ENCODE assay signal across 20 cellular contexts in the genomic region with DNA sequence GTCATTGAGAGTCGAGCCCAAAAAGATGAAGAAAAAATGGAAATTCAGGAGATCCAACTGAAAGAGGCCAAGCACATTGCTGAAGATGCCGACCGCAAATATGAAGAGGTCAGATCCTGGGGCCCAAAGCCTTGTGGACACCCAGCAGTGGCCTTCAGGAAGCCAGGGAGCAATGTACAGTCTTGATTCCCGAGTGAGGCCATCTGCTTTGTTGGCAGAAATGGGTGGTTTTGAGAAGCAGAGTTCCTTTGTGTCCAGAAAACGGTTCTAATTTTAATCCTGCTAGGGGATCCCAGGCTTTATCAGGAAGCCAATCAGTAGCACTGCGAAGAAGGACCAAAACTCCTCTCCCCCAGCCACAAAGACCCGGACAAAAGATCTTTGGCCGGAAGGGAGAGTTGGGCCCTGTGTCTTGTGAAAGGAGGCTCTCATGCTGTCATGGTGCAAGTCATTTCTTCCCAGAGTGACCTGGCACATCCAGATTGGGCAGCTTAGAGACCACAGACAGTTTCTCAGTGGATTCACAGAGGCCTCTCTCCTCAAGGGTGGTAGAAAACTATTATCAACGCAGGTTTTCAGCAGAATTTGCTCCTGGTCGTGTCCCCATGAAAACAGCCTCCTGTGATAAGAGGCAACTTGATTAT. TPM values are rescaled to one million over a fixed set of nuclear protein-coding genes. Genes with fewer than 3 reads are reported as not detected.
DNase-seq lines count a peak whose midpoint lies in the region; ATAC-seq and TF ChIP-seq lines count a peak whose summit lies in the region.
"Had no signal": no experiment of that assay in that cellular context is flagged by ENCODE, and none has a peak within 500 bp of the region (broad histone marks: within the 10 kb centered on the region; RNA-seq: fewer than 3 reads in every experiment).

No MANE protein-coding gene starts in this region.

- H3K36me3 ChIP-seq in left ventricle myocardium inferior (peaks cover 98% of the 10 kb centered on the region), colonic mucosa (peaks cover 37% of the 10 kb centered on the region), aorta (ENCODE audit: control insufficient read depth in 1 of 2, insufficient read depth in 2 of 2, low read length in 1 of 2) (peaks cover 30 to 34% of the 10 kb centered on the region in 2 donors)

- H3K9me3 ChIP-seq in left ventricle myocardium inferior (replicated peaks) (no peaks in the 10 kb centered on the region), colonic mucosa (no peaks in the 10 kb centered on the region), aorta (ENCODE audit: control insufficient read depth, low read length) (no peaks in the 10 kb centered on the region)
- H3K9me3 ChIP-seq: testis had no signal

- DNase-seq in left ventricle myocardium inferior (no peak), left ventricle myocardium superior (no peak), colonic mucosa (no peak), myocyte (ENCODE audit: low read depth) (peak; percentile 6), aorta (no peak), NCI-H226 (no peak), NCI-H2196 (lab: John Stamatoyannopoulos, UW; ENCODE audit: unreplicated experiment) (no peak), NOMO-1 (lab: John Stamatoyannopoulos, UW; ENCODE audit: unreplicated experiment in 2 of 2) (no peak)
- DNase-seq: ACHN; activated CD4-positive, alpha-beta T cell treated with anti-CD3 and anti-CD28 coated beads for 1 hour; activated naive CD8-positive, alpha-beta T cell treated with anti-CD3 and anti-CD28 coated beads, Interleukin-2, amount 50 U/mL, for 24 hours; central memory CD4-positive, alpha-beta T cell; naive B cell; NCI-H2107; NCI-H69; T-helper 9 cell; testis had no signal

- no peak for TF ChIP-seq CTCF in left ventricle myocardium inferior (IDR thresholded peaks at IDR 0.05; ENCODE audit: borderline replicate concordance)
- no peak for TF ChIP-seq CTCF in colonic mucosa (IDR thresholded peaks at IDR 0.05)

- no peak overlapping the region for H3K9ac ChIP-seq in colonic mucosa (ENCODE audit: low read depth in 2 of 2, low read length in 2 of 2)
- H3K9ac ChIP-seq: parathyroid adenoma had no signal

- intact Hi-C loops in left ventricle myocardium inferior (cut with micrococcal nuclease): no loop called here
- intact Hi-C loops in left ventricle myocardium superior (cut with micrococcal nuclease): no loop called here
- intact Hi-C loops in colonic mucosa (cut with DNase I): no loop called here
- intact Hi-C loops in aorta (cut with DNase I): no loop called here

- ATAC-seq in left ventricle myocardium superior (no peak), aorta (ENCODE audit: low FRiP score) (no peak)
- ATAC-seq: activated naive CD8-positive, alpha-beta T cell treated with anti-CD3 and anti-CD28 coated beads, Interleukin-2, amount 50 U/mL, for 24 hours; activated T-helper 17 cell treated with anti-CD3 and anti-CD28 coated beads, Interleukin-2, amount 50 U/mL, for 72 hours had no signal

- H3K4me3 ChIP-seq in left ventricle myocardium inferior: peak overlapping the region; percentile 11
- H3K4me3 ChIP-seq in colonic mucosa: no peak overlapping the region
- H3K4me3 ChIP-seq in aorta (ENCODE audit: low read length in 2 of 2): no peak overlapping the region
- H3K4me3 ChIP-seq: SK-N-MC, testis had no signal

- no peaks in the 10 kb centered on the region for H3K27me3 ChIP-seq in left ventricle myocardium inferior (ENCODE audit: low read depth)
- no peaks in the 10 kb centered on the region for H3K27me3 ChIP-seq in colonic mucosa
- no peaks in the 10 kb centered on the region for H3K27me3 ChIP-seq in aorta (ENCODE audit: control insufficient read depth in 1 of 2, insufficient read depth in 2 of 2, low read length in 1 of 2)
- H3K27me3 ChIP-seq: testis had no signal

- peak overlapping the region; percentile 99 for H3K27ac ChIP-seq in left ventricle myocardium inferior (replicated peaks)
- H3K27ac ChIP-seq in colonic mucosa: peak overlapping the region; percentile 34
- H3K27ac ChIP-seq in aorta (ENCODE audit: low read depth in 1 of 2, low read length in 2 of 2): peak overlapping the region; percentile 40 to 43
- H3K27ac ChIP-seq: parathyroid adenoma, SK-N-MC had no signal

- WGBS in aorta, 2 donors: 53 to 55% methylated on average over 10 of the region's 10 CpGs

- H3K4me1 ChIP-seq in left ventricle myocardium inferior (peaks cover 98% of the 10 kb centered on the region), colonic mucosa (peaks cover 3% of the 10 kb centered on the region), aorta (ENCODE audit: control insufficient read depth in 1 of 2, insufficient read depth in 2 of 2, low read length in 2 of 2) (peaks cover 1 to 4% of the 10 kb centered on the region in 2 donors)

RNA-seq across cellular contexts. Expression of a gene that starts 17.1 kb away (rescaled TPM):
- total RNA-seq in left ventricle myocardium inferior (12,604 TPM), left ventricle myocardium superior (14,056 TPM), colonic mucosa (100 to 1,000 TPM; 423 to 769 TPM), myocyte (4,103 and 4,525 TPM in 2 replicates), aorta (1,000 to 10,000 TPM in 1 of 2 donors, 100 to 1,000 TPM in 1; 861 to 1,497 TPM)
- 3,640 TPM for polyA plus RNA-seq in myocyte (2012)
- 1,000 to 10,000 TPM; 1,109 to 1,230 TPM for polyA plus RNA-seq in aorta

Comparison
In these comparisons a context has a peak if more than half of its experiments do, and no peak if none do; other contexts are left out.
1. H3K27ac ChIP-seq: peak in every context shown above with its lines; median percentile 99 in left ventricle myocardium inferior; 42 in aorta; 34 in colonic mucosa.